In genomic region chr12:6570264-6570887, GRCh38 we compare ENCODE assay signal across 8 cellular contexts. TPM values are rescaled to one million over a fixed set of nuclear protein-coding genes. Genes with fewer than 3 reads are reported as not detected.
DNase-seq lines count a peak whose midpoint lies in the region; ATAC-seq and TF ChIP-seq lines count a peak whose summit lies in the region.

No MANE protein-coding gene starts in this region.

- no peaks in the 10 kb centered on the region for H3K9me3 Mint-ChIP-seq in activated CD4-positive, alpha-beta memory T cell treated with anti-CD3 and anti-CD28 coated beads, Interleukin-2, amount 10 ng/mL, durations not matched to agents 7 days and 5 days
- peaks cover 18% of the 10 kb centered on the region for H3K9me3 Mint-ChIP-seq in glutamatergic neuron (ENCODE audit: unreplicated experiment)

- TF ChIP-seq CTCF in glutamatergic neuron (IDR thresholded peaks at IDR 0.05; ENCODE audit: partially characterized antibody, unreplicated experiment) = peak; percentile 29

- peaks cover 75% of the 10 kb centered on the region for H3K36me3 Mint-ChIP-seq in activated CD4-positive, alpha-beta memory T cell treated with anti-CD3 and anti-CD28 coated beads, Interleukin-2, amount 10 ng/mL, durations not matched to agents 7 days and 5 days (ENCODE audit: low read depth)
- no peaks in the 10 kb centered on the region for H3K36me3 Mint-ChIP-seq in glutamatergic neuron (ENCODE audit: unreplicated experiment)

- peaks cover 54% of the 10 kb centered on the region for H3K4me1 Mint-ChIP-seq in activated CD4-positive, alpha-beta memory T cell treated with anti-CD3 and anti-CD28 coated beads, Interleukin-2, amount 10 ng/mL, durations not matched to agents 7 days and 5 days
- H3K4me1 Mint-ChIP-seq in glutamatergic neuron (ENCODE audit: low read depth, unreplicated experiment) = peaks cover 19% of the 10 kb centered on the region

- H3K4me3 Mint-ChIP-seq in activated CD4-positive, alpha-beta memory T cell treated with anti-CD3 and anti-CD28 coated beads, Interleukin-2, amount 10 ng/mL, durations not matched to agents 7 days and 5 days = peak overlapping the region; percentile 43
- H3K4me3 Mint-ChIP-seq in glutamatergic neuron (ENCODE audit: unreplicated experiment) = peak overlapping the region; percentile 64

- CTCF ChIA-PET in activated CD4-positive, alpha-beta memory T cell treated with anti-CD3 and anti-CD28 coated beads, Interleukin-2, amount 10 ng/mL, durations not matched to agents 7 days and 5 days (lab: Charles Lee) = interaction anchor here (0.7 to 2.2 kb wide), 12 partner anchors 12 to 281 kb away, joined by 3 to 14 read pairs (median 4); partner anchors contain the start of genes CDCA3, USP5 and ZNF384

- DNase-seq in activated gamma-delta T cell treated with Interleukin-2 at 50 U/mL for 16 hours = peak; percentile 26
- DNase-seq in activated gamma-delta T cell (lab: John Stamatoyannopoulos, UW) = no peak
- DNase-seq in NCI-H146 treated with DMSO at 0.1 percent for 48 hours (lab: John Stamatoyannopoulos, UW; ENCODE audit: unreplicated experiment) = peak; percentile 27
- peak; percentile 56 for DNase-seq in activated CD4-positive, alpha-beta memory T cell treated with anti-CD3 and anti-CD28 coated beads, Interleukin-2, amount 10 ng/mL, durations not matched to agents 7 days and 5 days
- DNase-seq in glutamatergic neuron = peak; percentile 84
- DNase-seq in stimulated activated CD4-positive, alpha-beta T cell treated with anti-CD3 and anti-CD28 coated beads, Interleukin-1b, Interleukin-23, amount 100 ng/mL, for 48 hours = peak; percentile 49
- DNase-seq in DMS79 (lab: John Stamatoyannopoulos, UW) = no peak

- ATAC-seq in HG03571 (IDR thresholded peaks at IDR 0.05; ENCODE audit: unreplicated experiment) = no peak

- H3K27me3 Mint-ChIP-seq in activated CD4-positive, alpha-beta memory T cell treated with anti-CD3 and anti-CD28 coated beads, Interleukin-2, amount 10 ng/mL, durations not matched to agents 7 days and 5 days = no peaks in the 10 kb centered on the region
- peaks cover 8% of the 10 kb centered on the region for H3K27me3 Mint-ChIP-seq in glutamatergic neuron (ENCODE audit: unreplicated experiment)

- POLR2A ChIA-PET in activated CD4-positive, alpha-beta memory T cell treated with anti-CD3 and anti-CD28 coated beads, Interleukin-2, amount 10 ng/mL, durations not matched to agents 7 days and 5 days (lab: Charles Lee) = interaction anchor here (0.9 to 1.8 kb wide), 8 partner anchors 12 to 281 kb away, joined by 3 to 6 read pairs (median 4); partner anchors contain the start of genes USP5 and ZNF384

- peak overlapping the region; percentile 49 for H3K27ac Mint-ChIP-seq in activated CD4-positive, alpha-beta memory T cell treated with anti-CD3 and anti-CD28 coated beads, Interleukin-2, amount 10 ng/mL, durations not matched to agents 7 days and 5 days
- peak overlapping the region; percentile 50 for H3K27ac Mint-ChIP-seq in glutamatergic neuron (ENCODE audit: unreplicated experiment)

RNA-seq across cellular contexts. Expression of gene NOP2, which starts 2.3 kb away (rescaled TPM):
- 10 to 100 TPM; 46.5 to 50.9 TPM for total RNA-seq in activated CD4-positive, alpha-beta memory T cell treated with anti-CD3 and anti-CD28 coated beads, Interleukin-2, amount 10 ng/mL, durations not matched to agents 7 days and 5 days
- total RNA-seq in glutamatergic neuron (ENCODE audit: unreplicated experiment) = 53.5 TPM

RNA-seq across cellular contexts. Expression of gene IFFO1, which starts 14.5 kb away (rescaled TPM):
- total RNA-seq in activated CD4-positive, alpha-beta memory T cell treated with anti-CD3 and anti-CD28 coated beads, Interleukin-2, amount 10 ng/mL, durations not matched to agents 7 days and 5 days = 10 to 100 TPM; 23.1 to 23.6 TPM
- 50.3 TPM for total RNA-seq in glutamatergic neuron (ENCODE audit: unreplicated experiment)

RNA-seq across cellular contexts. Expression of gene GAPDH, which starts 36.1 kb away (rescaled TPM):
- 1,000 to 10,000 TPM; 5,691 to 5,753 TPM for total RNA-seq in activated CD4-positive, alpha-beta memory T cell treated with anti-CD3 and anti-CD28 coated beads, Interleukin-2, amount 10 ng/mL, durations not matched to agents 7 days and 5 days
- 2,124 TPM for total RNA-seq in glutamatergic neuron (ENCODE audit: unreplicated experiment)

RNA-seq across cellular contexts. Expression of gene CHD4, which starts 36.8 kb away (rescaled TPM):
- 100 to 1,000 TPM; 223 to 234 TPM for total RNA-seq in activated CD4-positive, alpha-beta memory T cell treated with anti-CD3 and anti-CD28 coated beads, Interleukin-2, amount 10 ng/mL, durations not matched to agents 7 days and 5 days
- total RNA-seq in glutamatergic neuron (ENCODE audit: unreplicated experiment) = 957 TPM

Comparison
In these comparisons a context has a peak if more than half of its experiments do, and no peak if none do; other contexts are left out.
1. DNase-seq: peak in activated gamma-delta T cell treated with Interleukin-2 at 50 U/mL for 16 hours (single experiment), NCI-H146 treated with DMSO at 0.1 percent for 48 hours (single experiment), activated CD4-positive, alpha-beta memory T cell treated with anti-CD3 and anti-CD28 coated beads, Interleukin-2, amount 10 ng/mL, durations not matched to agents 7 days and 5 days (single experiment), glutamatergic neuron (single experiment) and stimulated activated CD4-positive, alpha-beta T cell treated with anti-CD3 and anti-CD28 coated beads, Interleukin-1b, Interleukin-23, amount 100 ng/mL, for 48 hours (single experiment); none in activated gamma-delta T cell (single experiment) and DMS79 (single experiment).